In the genomic region with DNA sequence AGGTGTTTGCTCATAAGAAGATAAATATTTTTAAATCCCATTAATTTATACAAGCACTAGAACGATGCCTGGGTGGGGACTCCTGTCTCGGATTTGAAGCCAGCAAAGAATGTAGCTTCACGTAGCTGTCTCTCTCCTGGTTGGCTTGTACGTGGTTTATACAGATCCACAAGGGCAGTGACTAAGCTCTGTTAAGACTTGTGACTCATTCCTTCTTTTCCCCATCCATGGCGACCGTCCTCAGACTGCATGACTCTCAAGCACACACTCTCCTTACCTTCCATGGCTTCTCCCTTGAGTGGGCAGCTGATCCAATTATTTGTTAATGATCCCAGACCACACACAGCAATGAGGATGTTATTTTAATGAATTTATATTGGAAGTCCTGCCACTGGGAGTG, we compare ENCODE assay signal across 1 cellular context.
TF ChIP-seq lines count a peak whose summit lies in the region.

No MANE protein-coding gene starts in this region.

TF ChIP-seq in A549, 52 proteins besides CTCF, POLR2A, EP300 and RAD21 (continued from another document):
- TF ChIP-seq MAX (IDR thresholded peaks at IDR 0.05) (peak; percentile 63), JUNB (IDR thresholded peaks at IDR 0.05) (peak; percentile 62)
TF ChIP-seq in A549: peak in this region for 3.
